In the genomic region with DNA sequence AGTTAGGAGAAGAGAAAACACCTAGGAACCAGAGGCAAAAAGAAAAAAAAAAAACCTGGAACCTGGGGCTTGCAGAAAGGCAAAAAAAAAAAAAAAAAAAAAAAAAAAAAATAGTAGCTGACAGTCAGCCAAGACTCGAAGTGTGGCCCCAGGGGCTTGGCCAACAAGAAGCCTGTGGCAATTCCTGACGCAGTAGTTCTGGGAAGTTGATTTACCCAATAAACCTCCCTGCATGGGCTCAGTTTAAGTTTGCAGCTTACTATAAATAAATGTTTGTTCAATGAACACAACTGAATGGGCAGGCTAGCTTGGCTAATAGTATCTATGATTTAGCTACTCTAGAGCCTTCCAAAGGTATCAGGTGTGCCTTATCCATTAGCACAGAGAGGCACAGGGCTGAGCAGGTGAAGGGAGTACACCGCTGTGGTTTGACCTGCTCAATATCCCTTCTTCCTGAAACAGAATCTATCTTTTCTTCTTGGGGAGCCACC, we compare ENCODE assay signal across 10 cellular contexts. TPM values are rescaled to one million over a fixed set of nuclear protein-coding genes. Genes with fewer than 3 reads are reported as not detected.
A peak's percentile ranks its signal among the peaks of the same experiment; 100 is the strongest.
DNase-seq lines count a peak whose midpoint lies in the region; ATAC-seq and TF ChIP-seq lines count a peak whose summit lies in the region.
"Had no signal": no experiment of that assay in that cellular context is flagged by ENCODE, and none has a peak within 500 bp of the region (broad histone marks: within the 10 kb centered on the region; RNA-seq: fewer than 3 reads in every experiment).

No MANE protein-coding gene starts in this region.

- H3K9me3 Mint-ChIP-seq in activated CD4-positive, alpha-beta T cell treated with anti-CD3 and anti-CD28 coated beads, Interleukin-2, amount 10 ng/mL, durations not matched to agents 7 days and 5 days, result no peaks in the 10 kb centered on the region
- H3K9me3 Mint-ChIP-seq in stimulated activated effector memory CD8-positive, alpha-beta T cell treated with anti-CD3 and anti-CD28 coated beads, Interleukin-12 subunit alpha, Interleukin-12 subunit beta, amount 100 ng/mL, for 72 hours, result no peaks in the 10 kb centered on the region
- H3K9me3 Mint-ChIP-seq: nephron progenitor cell had no signal

- TF ChIP-seq EP300 in gastroesophageal sphincter (IDR thresholded peaks at IDR 0.05), result no peak

- no peaks in the 10 kb centered on the region for H3K9me2 ChIP-seq in PC-3 (replicated peaks; ENCODE audit: low read length)

- H3K36me3 ChIP-seq in PC-3 (ENCODE audit: low read depth, low read length), result no peaks in the 10 kb centered on the region
- H3K36me3 ChIP-seq in gastroesophageal sphincter, result no peaks in the 10 kb centered on the region
- H3K36me3 ChIP-seq: SJSA1 had no signal

- H3K27ac Mint-ChIP-seq in activated CD4-positive, alpha-beta T cell treated with anti-CD3 and anti-CD28 coated beads, Interleukin-2, amount 10 ng/mL, durations not matched to agents 7 days and 5 days, result peak overlapping the region; percentile 64
- H3K27ac Mint-ChIP-seq in stimulated activated effector memory CD8-positive, alpha-beta T cell treated with anti-CD3 and anti-CD28 coated beads, Interleukin-12 subunit alpha, Interleukin-12 subunit beta, amount 100 ng/mL, for 72 hours, result peak overlapping the region; percentile 95
- H3K27ac Mint-ChIP-seq: nephron progenitor cell had no signal

- DNase-seq in activated CD4-positive, alpha-beta T cell treated with anti-CD3 and anti-CD28 coated beads, Interleukin-2, amount 10 ng/mL, durations not matched to agents 7 days and 5 days, result no peak
- DNase-seq in activated CD4-positive, alpha-beta T cell treated with anti-CD3 and anti-CD28 coated beads, Interleukin-2, amount 50 U/mL, for 4 hours, result no peak
- DNase-seq in PC-3 (no peak), NCI-H1694 (lab: John Stamatoyannopoulos, UW) (no peak), GM10248 (ENCODE audit: extremely low spot score) (no peak)
- no peak for DNase-seq in stimulated activated effector memory CD8-positive, alpha-beta T cell treated with anti-CD3 and anti-CD28 coated beads, Interleukin-12 subunit alpha, Interleukin-12 subunit beta, amount 100 ng/mL, for 72 hours (ENCODE audit: low spot score in 2 of 2)
- DNase-seq: nephron progenitor cell had no signal

- WGBS in gastroesophageal sphincter (ENCODE audit: low coverage in 1 of 2), 2 donors, result 60 to 62% methylated on average over 2 to 3 of the region's 3 CpGs

- no peak overlapping the region for H3K4me3 Mint-ChIP-seq in activated CD4-positive, alpha-beta T cell treated with anti-CD3 and anti-CD28 coated beads, Interleukin-2, amount 10 ng/mL, durations not matched to agents 7 days and 5 days
- peak overlapping the region; percentile 31 for H3K4me3 Mint-ChIP-seq in stimulated activated effector memory CD8-positive, alpha-beta T cell treated with anti-CD3 and anti-CD28 coated beads, Interleukin-12 subunit alpha, Interleukin-12 subunit beta, amount 100 ng/mL, for 72 hours
- H3K4me3 Mint-ChIP-seq: nephron progenitor cell had no signal

- H3F3A ChIP-seq in PC-3 (ENCODE audit: low read length, unreplicated experiment), result no peaks in the 10 kb centered on the region

- TF ChIP-seq CTCF in PC-3 (conservative IDR thresholded peaks at IDR 0.05; ENCODE audit: low read depth, low read length) (no peak), gastroesophageal sphincter (IDR thresholded peaks at IDR 0.05) (no peak), GM10248 (IDR thresholded peaks at IDR 0.05; ENCODE audit: control extremely low read depth, extremely low read depth, low read depth, missing control alignments) (no peak)

- H3K27me3 Mint-ChIP-seq in activated CD4-positive, alpha-beta T cell treated with anti-CD3 and anti-CD28 coated beads, Interleukin-2, amount 10 ng/mL, durations not matched to agents 7 days and 5 days, result peaks cover 10% of the 10 kb centered on the region

- H2AFZ ChIP-seq in PC-3 (ENCODE audit: low read length), result no peak overlapping the region

- intact Hi-C loops in PC-3 (cut with micrococcal nuclease), result loop anchor here (1.0 to 10.0 kb wide), 2 partner anchors 62 to 559 kb away; a partner anchor contains a TSS

- H3K79me2 ChIP-seq in PC-3 (ENCODE audit: low read length), result no peaks in the 10 kb centered on the region

- no peaks in the 10 kb centered on the region for H3K36me3 Mint-ChIP-seq in activated CD4-positive, alpha-beta T cell treated with anti-CD3 and anti-CD28 coated beads, Interleukin-2, amount 10 ng/mL, durations not matched to agents 7 days and 5 days (ENCODE audit: low read depth)
- H3K36me3 Mint-ChIP-seq in stimulated activated effector memory CD8-positive, alpha-beta T cell treated with anti-CD3 and anti-CD28 coated beads, Interleukin-12 subunit alpha, Interleukin-12 subunit beta, amount 100 ng/mL, for 72 hours, result peaks cover 8% of the 10 kb centered on the region

- POLR2A ChIA-PET in activated CD4-positive, alpha-beta T cell treated with anti-CD3 and anti-CD28 coated beads, Interleukin-2, amount 10 ng/mL, durations not matched to agents 7 days and 5 days (lab: Charles Lee), result no interaction called here
- POLR2A ChIA-PET in PC-3 (lab: Charles Lee; ENCODE audit: unreplicated experiment) (interaction anchor here (0.6 kb wide), 1 partner anchor 20 kb away, joined by 4 read pairs; no protein-coding TSS in a partner anchor), GM10248 (lab: Yijun Ruan, JAX) (no interaction called here)

- no peak for TF ChIP-seq POLR2A in gastroesophageal sphincter (IDR thresholded peaks at IDR 0.05)

- H3K4me1 Mint-ChIP-seq in activated CD4-positive, alpha-beta T cell treated with anti-CD3 and anti-CD28 coated beads, Interleukin-2, amount 10 ng/mL, durations not matched to agents 7 days and 5 days, result peaks cover 24% of the 10 kb centered on the region
- H3K4me1 Mint-ChIP-seq in stimulated activated effector memory CD8-positive, alpha-beta T cell treated with anti-CD3 and anti-CD28 coated beads, Interleukin-12 subunit alpha, Interleukin-12 subunit beta, amount 100 ng/mL, for 72 hours, result peaks cover 17% of the 10 kb centered on the region

- peaks cover 7% of the 10 kb centered on the region; the same call in 1 of the 2 replicates for H3K4me1 ChIP-seq in PC-3 (ENCODE audit: insufficient read depth, low read length)
- peaks cover 0 to 15% (median 3%) of the 10 kb centered on the region in 3 donors for H3K4me1 ChIP-seq in gastroesophageal sphincter

- CTCF ChIA-PET in activated CD4-positive, alpha-beta T cell treated with anti-CD3 and anti-CD28 coated beads, Interleukin-2, amount 10 ng/mL, durations not matched to agents 7 days and 5 days (lab: Charles Lee), result interaction anchor here (0.6 to 2.3 kb wide), 8 partner anchors 9 to 73 kb away, joined by 3 to 12 read pairs (median 3); a partner anchor contains a TSS
- CTCF ChIA-PET in PC-3 (lab: Charles Lee), result interaction anchor here (0.6 to 0.8 kb wide), 3 partner anchors 20 to 81 kb away, joined by 3 to 9 read pairs (median 8); no protein-coding TSS in a partner anchor
- CTCF ChIA-PET in GM10248 (lab: Yijun Ruan, JAX), result interaction anchor here (0.7 to 25.0 kb wide), 17 partner anchors 9 to 758 kb away, joined by 3 to 561 read pairs (median 4); a partner anchor contains a TSS

- H4K20me1 ChIP-seq in PC-3 (ENCODE audit: low read length), result no peaks in the 10 kb centered on the region

- H3K4me3 ChIP-seq in PC-3 (ENCODE audit: low read length) (no peak overlapping the region), gastroesophageal sphincter (no peak overlapping the region)
- H3K4me3 ChIP-seq: SJSA1 had no signal

- H3K27ac ChIP-seq in PC-3 (ENCODE audit: low read length) (peak overlapping the region; percentile 49), gastroesophageal sphincter (peak overlapping the region in 2 of 4 donors; percentile 45 to 63)

- no peaks in the 10 kb centered on the region for H3K9me3 ChIP-seq in PC-3 (ENCODE audit: low read length)
- H3K9me3 ChIP-seq in gastroesophageal sphincter, result no peaks in the 10 kb centered on the region
- H3K9me3 ChIP-seq: SJSA1 had no signal

- H3K9ac ChIP-seq in PC-3 (ENCODE audit: low read length), result no peak overlapping the region

- no TSS peak for BruUV-seq in PC-3 (replicated peaks; lab: Mats Ljungman, UMichigan)

- no peaks in the 10 kb centered on the region for H3K27me3 ChIP-seq in PC-3 (ENCODE audit: low read length)
- no peaks in the 10 kb centered on the region for H3K27me3 ChIP-seq in gastroesophageal sphincter
- H3K27me3 ChIP-seq: SJSA1 had no signal

- no peak overlapping the region for H3K4me2 ChIP-seq in PC-3 (ENCODE audit: low read length)

- ATAC-seq in PC-3 (no peak; the same call in 1 of the 2 replicates), gastroesophageal sphincter (peak; percentile 33), HG03460 (IDR thresholded peaks at IDR 0.05; ENCODE audit: unreplicated experiment) (no peak)
- ATAC-seq in stimulated activated effector memory CD8-positive, alpha-beta T cell treated with anti-CD3 and anti-CD28 coated beads, Interleukin-12 subunit alpha, Interleukin-12 subunit beta, amount 100 ng/mL, for 72 hours, result no peak

RNA-seq across cellular contexts. Expression of a gene that starts 21.3 kb away (rescaled TPM):
- 10 to 100 TPM; 60.2 to 61.1 TPM for total RNA-seq in activated CD4-positive, alpha-beta T cell treated with anti-CD3 and anti-CD28 coated beads, Interleukin-2, amount 10 ng/mL, durations not matched to agents 7 days and 5 days
- total RNA-seq in PC-3 (2014; rRNA removed) (24.6 and 27.4 TPM in 2 replicates), gastroesophageal sphincter (10 to 100 TPM; 20.2 to 65.3 (median 41.3) TPM)
